In genomic region chr12:58668233-58668632, GRCh38 we compare ENCODE assay signal across 25 cellular contexts.
DNase-seq lines count a peak whose midpoint lies in the region; ATAC-seq and TF ChIP-seq lines count a peak whose summit lies in the region.
"Had no signal": no experiment of that assay in that cellular context is flagged by ENCODE, and none has a peak within 500 bp of the region (broad histone marks: within the 10 kb centered on the region; RNA-seq: fewer than 3 reads in every experiment).

No MANE protein-coding gene starts in this region.

- peak; percentile 30 for DNase-seq in mammary epithelial cell
- no peak for DNase-seq in breast epithelium (ENCODE audit: low spot score in 2 of 2)
- DNase-seq in chondrocyte (ENCODE audit: low spot score): no peak
- no peak for DNase-seq in osteocyte (ENCODE audit: extremely low spot score, unreplicated experiment)
- DNase-seq in NCI-H226: no peak
- DNase-seq in NCI-H524 (lab: John Stamatoyannopoulos, UW): no peak
- DNase-seq: Caco-2; CD8-positive, alpha-beta T cell; GOT3; NCI-H1048; NCI-H1417; NCI-H1694; NCI-H2081 treated with DMSO at 0.1 percent for 48 hours; NCI-H2171; NCI-H345; NCI-H510A treated with DMSO at 0.1 percent for 48 hours; NCI-H774; SJCRH30 had no signal

- TF ChIP-seq POLR2A in breast epithelium (IDR thresholded peaks at IDR 0.05): no peak

- peak overlapping the region; percentile 40 for H2AFZ ChIP-seq in mammary epithelial cell (ENCODE audit: low read depth, low read length)

- H3K36me3 Mint-ChIP-seq in chondrocyte (ENCODE audit: low read depth) (peaks cover 8% of the 10 kb centered on the region), osteocyte (ENCODE audit: unreplicated experiment) (peaks cover 15% of the 10 kb centered on the region)
- H3K36me3 Mint-ChIP-seq: CD8-positive, alpha-beta T cell; IgD-negative memory B cell had no signal

- 97% methylated on average over 3 of the region's 3 CpGs for WGBS in mammary epithelial cell (ENCODE audit: low coverage, missing lambda C conversion rate)

- CTCF ChIA-PET in mammary epithelial cell (lab: Charles Lee; ENCODE audit: low non-redundant PET): no interaction called here

- no peak overlapping the region for H3K4me3 Mint-ChIP-seq in chondrocyte (ENCODE audit: unreplicated experiment)
- no peak overlapping the region for H3K4me3 Mint-ChIP-seq in osteocyte (ENCODE audit: unreplicated experiment)
- H3K4me3 Mint-ChIP-seq: B cell; CD8-positive, alpha-beta T cell; IgD-negative memory B cell had no signal

- no TSS peak for BruUV-seq in mammary epithelial cell (replicated peaks; lab: Mats Ljungman, UMichigan)

- H3K27ac ChIP-seq in mammary epithelial cell (ENCODE audit: insufficient read depth, low read depth, low read length) (no peak overlapping the region), breast epithelium (no peak overlapping the region)
- H3K27ac ChIP-seq: 22Rv1, C4-2B, KMS-11, SJCRH30 had no signal

- peaks cover 42% of the 10 kb centered on the region for H3K4me1 Mint-ChIP-seq in chondrocyte (ENCODE audit: low read depth)
- peaks cover 52% of the 10 kb centered on the region for H3K4me1 Mint-ChIP-seq in osteocyte (ENCODE audit: unreplicated experiment)
- H3K4me1 Mint-ChIP-seq: B cell, IgD-negative memory B cell had no signal

- no peak overlapping the region for H3K9ac ChIP-seq in mammary epithelial cell (ENCODE audit: insufficient read depth, low read length)
- H3K9ac ChIP-seq: KMS-11 had no signal

- H3K27me3 ChIP-seq in mammary epithelial cell (ENCODE audit: insufficient read depth, low read length) (no peaks in the 10 kb centered on the region), breast epithelium (no peaks in the 10 kb centered on the region)
- H3K27me3 ChIP-seq: SJCRH30 had no signal

- no peak overlapping the region for H3K4me3 ChIP-seq in mammary epithelial cell (replicated peaks in 1 of 3; ENCODE audit: insufficient read depth in 1 of 3, low read depth in 2 of 3, low read length in 3 of 3)
- H3K4me3 ChIP-seq in breast epithelium: no peak overlapping the region
- H3K4me3 ChIP-seq: HAP-1, SJCRH30 had no signal

- no peak for ATAC-seq in HG02885 (IDR thresholded peaks at IDR 0.05; ENCODE audit: poor library complexity, unreplicated experiment)
- ATAC-seq: CD8-positive, alpha-beta T cell had no signal

- H3K27me3 Mint-ChIP-seq in chondrocyte (ENCODE audit: low read depth) (no peaks in the 10 kb centered on the region), osteocyte (ENCODE audit: unreplicated experiment) (no peaks in the 10 kb centered on the region)
- H3K27me3 Mint-ChIP-seq: B cell, IgD-negative memory B cell had no signal

- H3K9me3 Mint-ChIP-seq in chondrocyte (ENCODE audit: low read depth): peaks cover 3% of the 10 kb centered on the region
- H3K9me3 Mint-ChIP-seq in osteocyte (ENCODE audit: unreplicated experiment): peaks cover 15% of the 10 kb centered on the region
- H3K9me3 Mint-ChIP-seq: CD8-positive, alpha-beta T cell had no signal

- H3K27ac Mint-ChIP-seq in chondrocyte (ENCODE audit: unreplicated experiment) (peak overlapping the region; percentile 82), osteocyte (ENCODE audit: unreplicated experiment) (peak overlapping the region; percentile 93)
- H3K27ac Mint-ChIP-seq: B cell; CD8-positive, alpha-beta T cell; IgD-negative memory B cell had no signal

- in situ Hi-C loops in mammary epithelial cell (cut with MboI; ENCODE audit: low sequenced_read_pairs in 2 of 2): no loop called here

- TF ChIP-seq CTCF in mammary epithelial cell (conservative IDR thresholded peaks at IDR 0.05 in 1 of 2, IDR thresholded peaks at IDR 0.05 in 1 of 2; ENCODE audit: extremely low read depth in 1 of 2, insufficient read depth in 1 of 2, low read depth in 1 of 2, low read length in 2 of 2): no peak
- TF ChIP-seq CTCF in breast epithelium (IDR thresholded peaks at IDR 0.05): no peak
- TF ChIP-seq CTCF in chondrocyte (IDR thresholded peaks at IDR 0.05): no peak
- TF ChIP-seq CTCF in osteocyte (IDR thresholded peaks at IDR 0.05): no peak

- H3K79me2 ChIP-seq in mammary epithelial cell (ENCODE audit: insufficient read depth, low read length): no peaks in the 10 kb centered on the region

- H3K4me1 ChIP-seq in mammary epithelial cell (ENCODE audit: insufficient read depth, low read length): peaks cover 14% of the 10 kb centered on the region
- H3K4me1 ChIP-seq in breast epithelium: no peaks in the 10 kb centered on the region
- H3K4me1 ChIP-seq: Caco-2, HAP-1, SJCRH30 had no signal

- H3K9me3 ChIP-seq in mammary epithelial cell (replicated peaks; ENCODE audit: insufficient read depth, low read length): no peaks in the 10 kb centered on the region
- no peaks in the 10 kb centered on the region for H3K9me3 ChIP-seq in breast epithelium
- H3K9me3 ChIP-seq: Caco-2, HAP-1, SJCRH30 had no signal

- H4K20me1 ChIP-seq in mammary epithelial cell (ENCODE audit: insufficient read depth, low read length): no peaks in the 10 kb centered on the region

- H3K36me3 ChIP-seq in mammary epithelial cell (ENCODE audit: insufficient read depth, low read length): no peaks in the 10 kb centered on the region
- no peaks in the 10 kb centered on the region for H3K36me3 ChIP-seq in breast epithelium
- H3K36me3 ChIP-seq: HAP-1, SJCRH30 had no signal

- intact Hi-C loops in mammary epithelial cell (cut with micrococcal nuclease): no loop called here
- intact Hi-C loops in breast epithelium (cut with DNase I; ENCODE audit: low total_unique reads): loop anchor here (5.0 kb wide), 1 partner anchor 1004 kb away; no protein-coding TSS in a partner anchor

- dilution Hi-C loops in mammary epithelial cell (cut with HindIII; ENCODE audit: low sequenced_read_pairs): no loop called here

- no peak overlapping the region for H3K4me2 ChIP-seq in mammary epithelial cell (ENCODE audit: insufficient read depth, low read depth, low read length)
- H3K4me2 ChIP-seq: KMS-11 had no signal
